8 cellular contexts compared by ENCODE assay signal in the genomic region with DNA sequence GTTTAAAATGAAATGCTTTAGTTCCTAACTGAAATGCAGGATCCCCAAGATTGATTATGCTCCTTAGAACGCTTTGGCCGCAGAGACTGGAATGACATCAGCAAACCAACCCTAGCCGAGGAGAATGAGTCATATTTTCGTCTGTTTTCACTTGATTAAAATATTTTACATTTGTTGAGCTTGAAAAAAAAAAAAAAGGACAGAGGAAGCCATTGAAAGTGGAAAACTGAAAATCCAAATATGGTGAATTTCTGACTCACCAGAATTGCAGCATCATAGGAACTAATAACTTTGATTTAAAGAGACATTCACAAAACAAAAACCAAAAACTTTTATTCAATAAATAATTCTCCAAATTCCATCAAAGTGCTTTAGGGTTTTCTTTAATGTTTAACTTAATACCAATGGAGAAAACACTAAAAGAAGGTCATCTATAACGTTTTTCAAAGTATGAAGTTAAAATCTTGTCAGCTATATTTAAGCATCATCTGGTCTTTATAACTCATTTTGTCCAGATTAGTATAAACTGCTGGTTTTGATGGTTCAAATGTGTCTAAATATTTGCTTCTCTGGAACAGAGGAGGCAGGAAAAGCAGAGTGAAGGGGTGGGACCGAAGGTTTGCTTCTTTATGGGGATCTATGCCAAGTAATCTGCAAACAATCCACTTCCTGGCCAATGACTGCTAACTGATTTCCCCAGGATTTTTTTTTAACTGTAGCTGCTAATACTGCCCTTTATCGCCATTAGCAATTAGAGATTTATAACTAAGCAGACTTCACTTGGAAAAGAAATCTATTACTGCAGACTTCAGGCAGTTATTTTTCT. TPM values are rescaled to one million over a fixed set of nuclear protein-coding genes. Genes with fewer than 3 reads are reported as not detected.
DNase-seq lines count a peak whose midpoint lies in the region; ATAC-seq and TF ChIP-seq lines count a peak whose summit lies in the region.

No MANE protein-coding gene starts in this region.

- H3K4me1 ChIP-seq in H9 (ENCODE audit: insufficient read depth, low read length) (peaks cover 4% of the 10 kb centered on the region; the same call in 1 of the 2 replicates), SK-N-SH (ENCODE audit: control insufficient read depth in 1 of 2, insufficient read depth in 2 of 2, low read depth in 1 of 2, low read length in 1 of 2) (peaks cover 0 to 47% of the 10 kb centered on the region in 2 experiments; a peak in 3 of 4 replicates), HAP-1 (peaks cover 32% of the 10 kb centered on the region)

- in situ Hi-C loops in HAP-1 (cut with MboI; ENCODE audit: low sequenced_read_pairs): no loop called here

- no peak for ATAC-seq in HG02623 (IDR thresholded peaks at IDR 0.05; ENCODE audit: unreplicated experiment)

- H3K36me3 ChIP-seq in SK-N-SH (replicated peaks in 1 of 2; ENCODE audit: control insufficient read depth in 1 of 2, insufficient read depth in 2 of 2, low read length in 1 of 2): no peaks in the 10 kb centered on the region
- H3K36me3 ChIP-seq in HAP-1 (replicated peaks): no peaks in the 10 kb centered on the region

- H3K9me2 ChIP-seq in SK-N-SH: no peaks in the 10 kb centered on the region

- no peak overlapping the region for H2AK5ac ChIP-seq in H9 (ENCODE audit: insufficient read length, low read length)

- CTCF ChIA-PET in SK-N-SH (lab: Yijun Ruan, JAX): interaction anchor here (1.3 to 1.4 kb wide), 2 partner anchors 17 to 18 kb away, joined by 3 to 4 read pairs; no protein-coding TSS in a partner anchor

- H3K4me1 Mint-ChIP-seq in H9: peaks cover 36 to 46% of the 10 kb centered on the region in 2 experiments

- H3F3A ChIP-seq in SK-N-SH (replicated peaks; ENCODE audit: insufficient read depth): peaks cover 47% of the 10 kb centered on the region

- no peak overlapping the region for H2BK5ac ChIP-seq in H9 (ENCODE audit: insufficient read length, low read length)

- H3K4me2 ChIP-seq in H9 (ENCODE audit: insufficient read depth, insufficient read length, low read length): no peak overlapping the region
- H3K4me2 ChIP-seq in SK-N-SH: peak overlapping the region; percentile 56

- TF ChIP-seq RAD21 in SK-N-SH (IDR thresholded peaks at IDR 0.05; ENCODE audit: low read length): no peak

- H3K4me3 Mint-ChIP-seq in H9: no peak overlapping the region; a peak in 1 of 5 replicates

- no peak overlapping the region for H3K27ac ChIP-seq in H9 (ENCODE audit: insufficient read length, low read depth, low read length)
- H3K27ac ChIP-seq in SK-N-SH (ENCODE audit: low read depth in 2 of 2, low read length in 1 of 2): peak overlapping the region; percentile 95 to 99

- TF ChIP-seq EP300 in SK-N-SH (IDR thresholded peaks at IDR 0.05; ENCODE audit: borderline replicate concordance in 1 of 2, low read depth in 1 of 2, low read length in 1 of 2): peak in 1 of 2 experiments; percentile 93; a peak in 3 of 4 replicates

- no peaks in the 10 kb centered on the region for H3K27me3 Mint-ChIP-seq in H9 (ENCODE audit: low read depth)

- no peak overlapping the region for H2BK120ac ChIP-seq in H9 (ENCODE audit: low read depth, low read length, poor library complexity, severe bottlenecking)

- no peak for TF ChIP-seq CTCF in H9 (conservative IDR thresholded peaks at IDR 0.05)
- TF ChIP-seq CTCF in SK-N-SH (IDR thresholded peaks at IDR 0.05): no peak

- no peaks in the 10 kb centered on the region for H3K9me3 Mint-ChIP-seq in H9

- no peaks in the 10 kb centered on the region for H3K79me1 ChIP-seq in H9 (ENCODE audit: insufficient read depth, low read depth, low read length, poor library complexity, severe bottlenecking)

- peak overlapping the region in 2 of 3 experiments; percentile 81 to 93; a peak in 6 of 7 replicates for H3K27ac Mint-ChIP-seq in H9

- no peaks in the 10 kb centered on the region for H3K79me2 ChIP-seq in H9 (ENCODE audit: insufficient read depth, low read length)
- H3K79me2 ChIP-seq in SK-N-SH (ENCODE audit: insufficient read depth): peaks cover 2% of the 10 kb centered on the region; the same call in 1 of the 2 replicates

- H3K23ac ChIP-seq in H9 (ENCODE audit: insufficient read length, low read depth, low read length): no peak overlapping the region

- H3K27me3 ChIP-seq in H9 (ENCODE audit: insufficient read depth, low read length) (no peaks in the 10 kb centered on the region), SK-N-SH (ENCODE audit: insufficient read depth) (no peaks in the 10 kb centered on the region), HAP-1 (ENCODE audit: low read depth) (no peaks in the 10 kb centered on the region)

- H3K18ac ChIP-seq in H9 (ENCODE audit: insufficient read length, low read depth, low read length): no peak overlapping the region

- no peak overlapping the region for H3K9ac ChIP-seq in H9 (ENCODE audit: extremely low read depth, insufficient read length, low read length)
- peak overlapping the region; percentile 82 for H3K9ac ChIP-seq in SK-N-SH

- H3K36me3 Mint-ChIP-seq in H9 (ENCODE audit: insufficient read depth in 1 of 3, low read depth in 3 of 3): no peaks in the 10 kb centered on the region

- H3K23me2 ChIP-seq in H9 (ENCODE audit: insufficient read length, low read depth, low read length, poor library complexity, severe bottlenecking): no peaks in the 10 kb centered on the region

- H3K4ac ChIP-seq in H9 (ENCODE audit: low read depth, low read length): no peak overlapping the region

- H3K4me3 ChIP-seq in SK-N-SH (ENCODE audit: low read depth in 2 of 2, low read length in 1 of 2) (peak overlapping the region; percentile 4 to 47; a peak in 3 of 4 replicates), skeletal muscle cell (ENCODE audit: low read depth, low read length) (peak overlapping the region; percentile 11), HAP-1 (no peak overlapping the region)

- POLR2A ChIA-PET in SK-N-SH (lab: Yijun Ruan, JAX): no interaction called here

- H2AFZ ChIP-seq in H9 (ENCODE audit: low read length): peak overlapping the region; percentile 62
- H2AFZ ChIP-seq in SK-N-SH (ENCODE audit: low read depth): peak overlapping the region; percentile 69; the same call in 1 of the 2 replicates

- no peak for DNase-seq in H9
- DNase-seq in SK-N-SH: no peak
- peak; percentile 87 for DNase-seq in foreskin melanocyte
- peak; percentile 92 for DNase-seq in skeletal muscle cell (ENCODE audit: low read depth)
- DNase-seq in activated gamma-delta T cell (lab: John Stamatoyannopoulos, UW): no peak
- DNase-seq in NCI-H1436 (lab: John Stamatoyannopoulos, UW): no peak
- DNase-seq in HAP-1 (ENCODE audit: low spot score in 2 of 2): no peak

- H4K91ac ChIP-seq in H9 (ENCODE audit: insufficient read length, low read depth, low read length): no peak overlapping the region

- H3K56ac ChIP-seq in H9 (ENCODE audit: insufficient read length, low read depth, low read length): no peak overlapping the region

- H3T11ph ChIP-seq in H9 (ENCODE audit: low read length): no peak overlapping the region

- H3K9me3 ChIP-seq in H9 (ENCODE audit: control insufficient read depth, low read depth, low read length): no peaks in the 10 kb centered on the region
- H3K9me3 ChIP-seq in SK-N-SH: no peaks in the 10 kb centered on the region
- no peaks in the 10 kb centered on the region for H3K9me3 ChIP-seq in HAP-1

- WGBS in H9 (ENCODE audit: extremely low coverage, insufficient read length, low lambda C conversion rate): no CpG with 5 or more reads among the region's 7 CpGs
- WGBS in SK-N-SH (ENCODE audit: low lambda C conversion rate): 5% methylated on average over 7 of the region's 7 CpGs

- no peak overlapping the region for H3K14ac ChIP-seq in H9 (ENCODE audit: insufficient read depth, low read length)

- no peak overlapping the region for H4K5ac ChIP-seq in H9 (ENCODE audit: insufficient read length, low read depth, low read length)

- H2BK12ac ChIP-seq in H9 (ENCODE audit: insufficient read length, low read depth, low read length): no peak overlapping the region

- no peak overlapping the region for H2BK15ac ChIP-seq in H9 (ENCODE audit: low read depth, low read length)

- H2BK20ac ChIP-seq in H9 (ENCODE audit: low read depth, low read length, poor library complexity, severe bottlenecking): no peak overlapping the region

- H4K20me1 ChIP-seq in H9 (ENCODE audit: control insufficient read depth, insufficient read depth, insufficient read length) (no peaks in the 10 kb centered on the region), SK-N-SH (ENCODE audit: insufficient read depth) (no peaks in the 10 kb centered on the region)

- no peak overlapping the region for H4K8ac ChIP-seq in H9 (replicated peaks; ENCODE audit: insufficient read length, low read depth, low read length)

TF ChIP-seq in SK-N-SH, 30 proteins besides CTCF, POLR2A, EP300 and RAD21 (continues in another document):
- TF ChIP-seq JUND (IDR thresholded peaks at IDR 0.05) (peak; percentile 94), REST (IDR thresholded peaks at IDR 0.05; ENCODE audit: low read depth, low read length) (no peak), MAX (IDR thresholded peaks at IDR 0.05; ENCODE audit: low read depth) (no peak; the same call in 1 of the 2 replicates)

RNA-seq across cellular contexts. Expression of gene COL5A2, which starts 30.9 kb away (rescaled TPM):
- 10.5 and 13.6 TPM in 2 replicates for total RNA-seq in H9 (2021)
- polyA plus RNA-seq in SK-N-SH (2012; rRNA removed): 18.7 and 20.4 TPM in 2 replicates
- polyA plus RNA-seq in SK-N-SH (2012; cell fraction: cytosol; rRNA removed): 14.9 and 20.2 TPM in 2 replicates
- 18.2 and 26.5 TPM in 2 replicates for polyA plus RNA-seq in SK-N-SH (2012; cell fraction: nucleus; rRNA removed)

Comparison
In these comparisons a context has a peak if more than half of its experiments do, and no peak if none do; other contexts are left out.
1. DNase-seq: peak in foreskin melanocyte (single experiment) and skeletal muscle cell (single experiment); none in H9 (single experiment), SK-N-SH (single experiment), activated gamma-delta T cell (single experiment), NCI-H1436 (single experiment) and HAP-1 (0 of 2).